12 cellular contexts compared by ENCODE assay signal in the genomic region with DNA sequence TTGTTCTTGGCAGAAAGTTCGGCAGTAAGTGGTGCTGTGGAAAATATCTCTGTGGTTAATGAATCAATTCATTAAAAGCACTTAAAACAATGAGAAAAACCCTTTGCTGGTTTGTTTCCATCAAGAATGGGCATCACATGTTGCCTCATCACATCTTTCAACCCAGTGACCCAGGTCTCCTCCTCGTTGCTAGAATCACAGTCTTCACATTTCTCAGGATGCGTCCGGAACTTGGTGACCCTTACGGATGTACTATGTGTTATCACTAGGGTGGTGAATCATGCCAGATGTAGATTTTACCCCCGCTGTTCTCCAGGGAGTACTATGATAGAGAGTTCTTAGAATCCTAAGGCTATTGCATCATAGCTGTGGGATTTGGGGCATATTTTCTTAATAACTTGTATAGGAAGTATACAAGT.
DNase-seq lines count a peak whose midpoint lies in the region; TF ChIP-seq lines count a peak whose summit lies in the region.
"Had no signal": no experiment of that assay in that cellular context is flagged by ENCODE, and none has a peak within 500 bp of the region (broad histone marks: within the 10 kb centered on the region; RNA-seq: fewer than 3 reads in every experiment).

No MANE protein-coding gene starts in this region.

- H3K4me3 Mint-ChIP-seq in endothelial cell (ENCODE audit: unreplicated experiment), result no peak overlapping the region
- H3K4me3 Mint-ChIP-seq: activated naive CD8-positive, alpha-beta T cell treated with anti-CD3 and anti-CD28 coated beads, Interleukin-2, amount 10 ng/mL, durations not matched to agents 7 days and 5 days; endodermal cell; natural killer cell treated with Interleukin-12 subunit alpha and Interleukin-12 subunit beta and Interleukin-15 and Interleukin-18, amount 100 ng/mL, for 72 hours had no signal

- TF ChIP-seq CTCF in SK-N-SH (IDR thresholded peaks at IDR 0.05) (no peak), endothelial cell (IDR thresholded peaks at IDR 0.05; ENCODE audit: unreplicated experiment) (no peak)

- H3K9ac ChIP-seq in GM23248 (peak overlapping the region; percentile 18; the same call in 1 of the 2 replicates), SK-N-SH (no peak overlapping the region), skeletal muscle satellite cell (ENCODE audit: low read depth, low read length) (no peak overlapping the region)

- CTCF ChIA-PET in SK-N-SH (lab: Yijun Ruan, JAX), result no interaction called here

- DNase-seq in GM23248, result peak; percentile 86
- no peak for DNase-seq in SK-N-SH
- peak; percentile 85 for DNase-seq in fibroblast of the conjunctiva (ENCODE audit: low read depth)
- no peak for DNase-seq in activated T-cell treated with anti-CD3 and anti-CD28 coated beads, Interleukin-2, amount 50 U/mL, for 1 hour
- DNase-seq in endothelial cell (ENCODE audit: low spot score), result no peak
- no peak for DNase-seq in iPS-NIHi7 (ENCODE audit: extremely low spot score)
- DNase-seq: activated CD8-positive, alpha-beta memory T cell treated with anti-CD3 and anti-CD28 coated beads for 24 hours; activated naive CD8-positive, alpha-beta T cell treated with anti-CD3 and anti-CD28 coated beads, Interleukin-2, amount 10 ng/mL, durations not matched to agents 7 days and 5 days; endodermal cell; NCI-H187 treated with DMSO at 0.1 percent for 48 hours had no signal

- H3K27me3 ChIP-seq in GM23248 (replicated peaks; ENCODE audit: insufficient read depth) (no peaks in the 10 kb centered on the region), SK-N-SH (ENCODE audit: insufficient read depth) (no peaks in the 10 kb centered on the region), skeletal muscle satellite cell (ENCODE audit: control insufficient read depth, insufficient read depth, low read length) (no peaks in the 10 kb centered on the region)

- H3K27ac Mint-ChIP-seq in endothelial cell (ENCODE audit: unreplicated experiment), result no peak overlapping the region
- H3K27ac Mint-ChIP-seq: activated naive CD8-positive, alpha-beta T cell treated with anti-CD3 and anti-CD28 coated beads, Interleukin-2, amount 10 ng/mL, durations not matched to agents 7 days and 5 days; endodermal cell; natural killer cell treated with Interleukin-12 subunit alpha and Interleukin-12 subunit beta and Interleukin-15 and Interleukin-18, amount 100 ng/mL, for 72 hours had no signal

- no peak overlapping the region for H3K4me3 ChIP-seq in GM23248
- no peak overlapping the region for H3K4me3 ChIP-seq in SK-N-SH (ENCODE audit: low read depth in 2 of 2, low read length in 1 of 2)
- no peak overlapping the region for H3K4me3 ChIP-seq in skeletal muscle satellite cell (ENCODE audit: low read length)

- no peak for TF ChIP-seq RAD21 in SK-N-SH (IDR thresholded peaks at IDR 0.05; ENCODE audit: low read length)

- 17 to 27% methylated on average over 6 of the region's 6 CpGs for WGBS in GM23248 (ENCODE audit: low coverage in 1 of 2, low lambda C conversion rate in 2 of 2, missing lambda C conversion rate in 2 of 2), 2 experiments
- 0% methylated on average over 6 of the region's 6 CpGs for WGBS in SK-N-SH (ENCODE audit: low lambda C conversion rate)

- no peaks in the 10 kb centered on the region for H3K4me1 Mint-ChIP-seq in endothelial cell (ENCODE audit: unreplicated experiment)
- H3K4me1 Mint-ChIP-seq: activated naive CD8-positive, alpha-beta T cell treated with anti-CD3 and anti-CD28 coated beads, Interleukin-2, amount 10 ng/mL, durations not matched to agents 7 days and 5 days had no signal

- H3K9me2 ChIP-seq in GM23248 (ENCODE audit: insufficient read depth), result no peaks in the 10 kb centered on the region
- no peaks in the 10 kb centered on the region for H3K9me2 ChIP-seq in SK-N-SH

- H3K4me1 ChIP-seq in GM23248 (ENCODE audit: insufficient read depth) (peaks cover 31% of the 10 kb centered on the region), SK-N-SH (ENCODE audit: control insufficient read depth in 1 of 2, insufficient read depth in 2 of 2, low read depth in 1 of 2, low read length in 1 of 2) (peaks cover 0 to 15% of the 10 kb centered on the region in 2 experiments; a peak in 2 of 4 replicates), skeletal muscle satellite cell (ENCODE audit: control insufficient read depth, insufficient read depth, low read length) (peaks cover 46% of the 10 kb centered on the region)

- H2AFZ ChIP-seq in GM23248 (no peak overlapping the region), SK-N-SH (ENCODE audit: low read depth) (no peak overlapping the region)

- no peaks in the 10 kb centered on the region for H3K9me3 ChIP-seq in GM23248 (ENCODE audit: low read depth)
- no peaks in the 10 kb centered on the region for H3K9me3 ChIP-seq in SK-N-SH
- H3K9me3 ChIP-seq in skeletal muscle satellite cell (replicated peaks; ENCODE audit: low read length), result no peaks in the 10 kb centered on the region

- no peaks in the 10 kb centered on the region for H3K79me2 ChIP-seq in GM23248 (ENCODE audit: insufficient read depth)
- H3K79me2 ChIP-seq in SK-N-SH (ENCODE audit: insufficient read depth), result no peaks in the 10 kb centered on the region

- no peaks in the 10 kb centered on the region for H4K20me1 ChIP-seq in GM23248 (ENCODE audit: insufficient read depth)
- no peaks in the 10 kb centered on the region for H4K20me1 ChIP-seq in SK-N-SH (ENCODE audit: insufficient read depth)

- H3K27ac ChIP-seq in GM23248 (peak overlapping the region; percentile 76), SK-N-SH (ENCODE audit: low read depth in 2 of 2, low read length in 1 of 2) (peak overlapping the region in 1 of 2 experiments; percentile 74; a peak in 2 of 4 replicates)

- in situ Hi-C loops in GM23248 (cut with MboI), result no loop called here

- H3K36me3 ChIP-seq in GM23248 (ENCODE audit: low read depth) (no peaks in the 10 kb centered on the region), SK-N-SH (replicated peaks in 1 of 2; ENCODE audit: control insufficient read depth in 1 of 2, insufficient read depth in 2 of 2, low read length in 1 of 2) (no peaks in the 10 kb centered on the region), skeletal muscle satellite cell (ENCODE audit: insufficient read depth, low read length) (no peaks in the 10 kb centered on the region)

- peak in 1 of 2 experiments; percentile 65; a peak in 1 of 4 replicates for TF ChIP-seq EP300 in SK-N-SH (IDR thresholded peaks at IDR 0.05; ENCODE audit: borderline replicate concordance in 1 of 2, low read depth in 1 of 2, low read length in 1 of 2)

- H3K36me3 Mint-ChIP-seq in endothelial cell (ENCODE audit: low read depth, unreplicated experiment), result no peaks in the 10 kb centered on the region
- H3K36me3 Mint-ChIP-seq: activated naive CD8-positive, alpha-beta T cell treated with anti-CD3 and anti-CD28 coated beads, Interleukin-2, amount 10 ng/mL, durations not matched to agents 7 days and 5 days; natural killer cell treated with Interleukin-12 subunit alpha and Interleukin-12 subunit beta and Interleukin-15 and Interleukin-18, amount 100 ng/mL, for 72 hours had no signal

- POLR2A ChIA-PET in SK-N-SH (lab: Yijun Ruan, JAX), result no interaction called here

- H3K27me3 Mint-ChIP-seq in endothelial cell (ENCODE audit: unreplicated experiment), result no peaks in the 10 kb centered on the region
- H3K27me3 Mint-ChIP-seq: activated naive CD8-positive, alpha-beta T cell treated with anti-CD3 and anti-CD28 coated beads, Interleukin-2, amount 10 ng/mL, durations not matched to agents 7 days and 5 days had no signal

- H3F3A ChIP-seq in GM23248 (ENCODE audit: insufficient read depth) (peaks cover 42% of the 10 kb centered on the region), SK-N-SH (replicated peaks; ENCODE audit: insufficient read depth) (peaks cover 7% of the 10 kb centered on the region)

- H3K4me2 ChIP-seq in GM23248 (ENCODE audit: unreplicated experiment), result peak overlapping the region; percentile 26
- H3K4me2 ChIP-seq in SK-N-SH, result peak overlapping the region; percentile 36; the same call in 1 of the 2 replicates
- peak overlapping the region; percentile 27 for H3K4me2 ChIP-seq in skeletal muscle satellite cell (ENCODE audit: low read length)

- H3K9me3 Mint-ChIP-seq in endothelial cell (ENCODE audit: unreplicated experiment), result no peaks in the 10 kb centered on the region
- H3K9me3 Mint-ChIP-seq: endodermal cell; natural killer cell treated with Interleukin-12 subunit alpha and Interleukin-12 subunit beta and Interleukin-15 and Interleukin-18, amount 100 ng/mL, for 72 hours had no signal

TF ChIP-seq in SK-N-SH, 30 proteins besides CTCF, POLR2A, EP300 and RAD21 (continues in another document):
- TF ChIP-seq NFIC (IDR thresholded peaks at IDR 0.05; ENCODE audit: borderline replicate concordance) (peak; percentile 39; the same call in 1 of the 2 replicates), JUND (IDR thresholded peaks at IDR 0.05) (peak; percentile 73), SMC3 (IDR thresholded peaks at IDR 0.05; ENCODE audit: low read depth, low read length) (no peak), FOSL2 (IDR thresholded peaks at IDR 0.05; ENCODE audit: borderline replicate concordance, low read depth) (peak; percentile 65)
- TF ChIP-seq, protein P1, sequence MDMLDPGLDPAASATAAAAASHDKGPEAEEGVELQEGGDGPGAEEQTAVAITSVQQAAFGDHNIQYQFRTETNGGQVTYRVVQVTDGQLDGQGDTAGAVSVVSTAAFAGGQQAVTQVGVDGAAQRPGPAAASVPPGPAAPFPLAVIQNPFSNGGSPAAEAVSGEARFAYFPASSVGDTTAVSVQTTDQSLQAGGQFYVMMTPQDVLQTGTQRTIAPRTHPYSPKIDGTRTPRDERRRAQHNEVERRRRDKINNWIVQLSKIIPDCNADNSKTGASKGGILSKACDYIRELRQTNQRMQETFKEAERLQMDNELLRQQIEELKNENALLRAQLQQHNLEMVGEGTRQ (IDR thresholded peaks at IDR 0.05; ENCODE audit: borderline replicate concordance, low read depth, low read length), result no peak

Comparison
In these comparisons a context has a peak if more than half of its experiments do, and no peak if none do; other contexts are left out.
1. DNase-seq: peak in GM23248 (single experiment) and fibroblast of the conjunctiva (single experiment); none in SK-N-SH (single experiment), activated T-cell treated with anti-CD3 and anti-CD28 coated beads, Interleukin-2, amount 50 U/mL, for 1 hour (single experiment), endothelial cell (single experiment) and iPS-NIHi7 (single experiment).
2. Peak in every context shown above with its lines, with median percentiles within 50 percentile points of each other: H3K4me2 ChIP-seq.